Comparison of ENCODE assay signal across 11 cellular contexts in genomic region chr11:34570584-34570983, GRCh38. TPM values are rescaled to one million over a fixed set of nuclear protein-coding genes. Genes with fewer than 3 reads are reported as not detected.
DNase-seq lines count a peak whose midpoint lies in the region; ATAC-seq and TF ChIP-seq lines count a peak whose summit lies in the region.
"Had no signal": no experiment of that assay in that cellular context is flagged by ENCODE, and none has a peak within 500 bp of the region (broad histone marks: within the 10 kb centered on the region; RNA-seq: fewer than 3 reads in every experiment).

No MANE protein-coding gene starts in this region.

- no peaks in the 10 kb centered on the region for H3K9me3 Mint-ChIP-seq in activated CD4-positive, alpha-beta T cell treated with anti-CD3 and anti-CD28 coated beads, Interleukin-2, amount 10 ng/mL, durations not matched to agents 24 days and 14 days
- no peaks in the 10 kb centered on the region for H3K9me3 Mint-ChIP-seq in stimulated activated effector memory CD8-positive, alpha-beta T cell treated with anti-CD3 and anti-CD28 coated beads, Interleukin-12 subunit alpha, Interleukin-12 subunit beta, amount 100 ng/mL, for 72 hours
- H3K9me3 Mint-ChIP-seq in effector memory CD8-positive, alpha-beta T cell: no peaks in the 10 kb centered on the region

- H3K36me3 ChIP-seq in OCI-LY3 (replicated peaks; ENCODE audit: low read depth, low read length) (no peaks in the 10 kb centered on the region), mammary epithelial cell (ENCODE audit: insufficient read depth, low read length) (no peaks in the 10 kb centered on the region)
- H3K36me3 ChIP-seq: cardiac muscle cell, neutrophil had no signal

- no TSS peak for BruUV-seq in mammary epithelial cell (replicated peaks; lab: Mats Ljungman, UMichigan)

- no peaks in the 10 kb centered on the region for H4K20me1 ChIP-seq in OCI-LY3 (ENCODE audit: insufficient read depth, low read length)
- no peaks in the 10 kb centered on the region for H4K20me1 ChIP-seq in mammary epithelial cell (ENCODE audit: insufficient read depth, low read length)

- H3K36me3 Mint-ChIP-seq in activated CD4-positive, alpha-beta T cell treated with anti-CD3 and anti-CD28 coated beads, Interleukin-2, amount 10 ng/mL, durations not matched to agents 24 days and 14 days (ENCODE audit: low read depth): no peaks in the 10 kb centered on the region
- H3K36me3 Mint-ChIP-seq in stimulated activated effector memory CD8-positive, alpha-beta T cell treated with anti-CD3 and anti-CD28 coated beads, Interleukin-12 subunit alpha, Interleukin-12 subunit beta, amount 100 ng/mL, for 72 hours: no peaks in the 10 kb centered on the region
- no peaks in the 10 kb centered on the region for H3K36me3 Mint-ChIP-seq in effector memory CD8-positive, alpha-beta T cell (ENCODE audit: insufficient read depth)

- CTCF ChIA-PET in mammary epithelial cell (lab: Charles Lee; ENCODE audit: low non-redundant PET): no interaction called here

- no peak overlapping the region for H3K9ac ChIP-seq in OCI-LY3 (ENCODE audit: low read length)
- H3K9ac ChIP-seq in mammary epithelial cell (ENCODE audit: insufficient read depth, low read length): peak overlapping the region; percentile 19

- intact Hi-C loops in activated CD4-positive, alpha-beta T cell treated with anti-CD3 and anti-CD28 coated beads, Interleukin-2, amount 10 ng/mL, durations not matched to agents 24 days and 14 days (cut with micrococcal nuclease): no loop called here
- intact Hi-C loops in mammary epithelial cell (cut with micrococcal nuclease): no loop called here

- dilution Hi-C loops in mammary epithelial cell (cut with HindIII; ENCODE audit: low sequenced_read_pairs): no loop called here

- H3K4me3 Mint-ChIP-seq in activated CD4-positive, alpha-beta T cell treated with anti-CD3 and anti-CD28 coated beads, Interleukin-2, amount 10 ng/mL, durations not matched to agents 24 days and 14 days: no peak overlapping the region
- H3K4me3 Mint-ChIP-seq in stimulated activated effector memory CD8-positive, alpha-beta T cell treated with anti-CD3 and anti-CD28 coated beads, Interleukin-12 subunit alpha, Interleukin-12 subunit beta, amount 100 ng/mL, for 72 hours: no peak overlapping the region
- no peak overlapping the region for H3K4me3 Mint-ChIP-seq in effector memory CD8-positive, alpha-beta T cell

- peak; percentile 82 for ATAC-seq in stimulated activated effector memory CD8-positive, alpha-beta T cell treated with anti-CD3 and anti-CD28 coated beads, Interleukin-12 subunit alpha, Interleukin-12 subunit beta, amount 100 ng/mL, for 72 hours
- no peak for ATAC-seq in effector memory CD8-positive, alpha-beta T cell (replicated peaks)
- no peak for ATAC-seq in HG02981 (IDR thresholded peaks at IDR 0.05; ENCODE audit: unreplicated experiment)

- peak; percentile 21 to 24 for DNase-seq in activated CD4-positive, alpha-beta T cell treated with anti-CD3 and anti-CD28 coated beads, Interleukin-2, amount 50 U/mL, for 48 hours
- DNase-seq in activated CD4-positive, alpha-beta T cell treated with anti-CD3 and anti-CD28 coated beads, Interleukin-2, amount 10 ng/mL, durations not matched to agents 24 days and 14 days: no peak
- DNase-seq in mammary epithelial cell: peak; percentile 96
- no peak for DNase-seq in stimulated activated effector memory CD8-positive, alpha-beta T cell treated with anti-CD3 and anti-CD28 coated beads, Interleukin-12 subunit alpha, Interleukin-12 subunit beta, amount 100 ng/mL, for 72 hours (ENCODE audit: low spot score in 2 of 2)
- DNase-seq in NCI-H748 treated with DMSO at 0.1 percent for 48 hours (lab: John Stamatoyannopoulos, UW): no peak
- no peak for DNase-seq in effector memory CD8-positive, alpha-beta T cell
- DNase-seq: kidney had no signal

- no peak overlapping the region for H3K27ac Mint-ChIP-seq in activated CD4-positive, alpha-beta T cell treated with anti-CD3 and anti-CD28 coated beads, Interleukin-2, amount 10 ng/mL, durations not matched to agents 24 days and 14 days
- no peak overlapping the region for H3K27ac Mint-ChIP-seq in stimulated activated effector memory CD8-positive, alpha-beta T cell treated with anti-CD3 and anti-CD28 coated beads, Interleukin-12 subunit alpha, Interleukin-12 subunit beta, amount 100 ng/mL, for 72 hours
- no peak overlapping the region for H3K27ac Mint-ChIP-seq in effector memory CD8-positive, alpha-beta T cell

- peaks cover 3% of the 10 kb centered on the region for H3K4me1 Mint-ChIP-seq in activated CD4-positive, alpha-beta T cell treated with anti-CD3 and anti-CD28 coated beads, Interleukin-2, amount 10 ng/mL, durations not matched to agents 24 days and 14 days
- peaks cover 4% of the 10 kb centered on the region for H3K4me1 Mint-ChIP-seq in stimulated activated effector memory CD8-positive, alpha-beta T cell treated with anti-CD3 and anti-CD28 coated beads, Interleukin-12 subunit alpha, Interleukin-12 subunit beta, amount 100 ng/mL, for 72 hours
- H3K4me1 Mint-ChIP-seq in effector memory CD8-positive, alpha-beta T cell (ENCODE audit: low read depth in 2 of 2): no peaks in the 10 kb centered on the region

- H3K4me2 ChIP-seq in OCI-LY3 (ENCODE audit: low read length): peak overlapping the region; percentile 51
- H3K4me2 ChIP-seq in mammary epithelial cell (ENCODE audit: insufficient read depth, low read depth, low read length): peak overlapping the region; percentile 55

- H3K27me3 Mint-ChIP-seq in activated CD4-positive, alpha-beta T cell treated with anti-CD3 and anti-CD28 coated beads, Interleukin-2, amount 10 ng/mL, durations not matched to agents 24 days and 14 days: peaks cover 18% of the 10 kb centered on the region
- H3K27me3 Mint-ChIP-seq in effector memory CD8-positive, alpha-beta T cell: peaks cover 68 to 80% of the 10 kb centered on the region in 2 donors

- WGBS in mammary epithelial cell (ENCODE audit: low coverage, missing lambda C conversion rate): 0% methylated on average over 5 of the region's 5 CpGs

- H3K4me3 ChIP-seq in OCI-LY3 (ENCODE audit: low read length) (peak overlapping the region; percentile 5), mammary epithelial cell (replicated peaks in 1 of 3; ENCODE audit: insufficient read depth in 1 of 3, low read depth in 2 of 3, low read length in 3 of 3) (no peak overlapping the region)
- H3K4me3 ChIP-seq: cardiac muscle cell had no signal

- H3K79me2 ChIP-seq in OCI-LY3 (ENCODE audit: low read length) (no peaks in the 10 kb centered on the region), mammary epithelial cell (ENCODE audit: insufficient read depth, low read length) (no peaks in the 10 kb centered on the region)

- peaks cover 14% of the 10 kb centered on the region for H3K4me1 ChIP-seq in OCI-LY3 (ENCODE audit: low read length)
- H3K4me1 ChIP-seq in mammary epithelial cell (ENCODE audit: insufficient read depth, low read length): peaks cover 10% of the 10 kb centered on the region

- H2AFZ ChIP-seq in OCI-LY3 (ENCODE audit: low read depth, low read length): peak overlapping the region; percentile 42; the same call in 1 of the 2 replicates
- peak overlapping the region; percentile 35 for H2AFZ ChIP-seq in mammary epithelial cell (ENCODE audit: low read depth, low read length)

- in situ Hi-C loops in mammary epithelial cell (cut with MboI; ENCODE audit: low sequenced_read_pairs in 2 of 2): no loop called here

- no peak overlapping the region for H3K27ac ChIP-seq in OCI-LY3 (ENCODE audit: low read length)
- peak overlapping the region; percentile 11 for H3K27ac ChIP-seq in mammary epithelial cell (ENCODE audit: insufficient read depth, low read depth, low read length)
- H3K27ac ChIP-seq: cardiac muscle cell, neutrophil had no signal

- TF ChIP-seq CTCF in OCI-LY3 (IDR thresholded peaks at IDR 0.05; ENCODE audit: low read depth, low read length) (no peak), mammary epithelial cell (conservative IDR thresholded peaks at IDR 0.05 in 1 of 2, IDR thresholded peaks at IDR 0.05 in 1 of 2; ENCODE audit: extremely low read depth in 1 of 2, insufficient read depth in 1 of 2, low read depth in 1 of 2, low read length in 2 of 2) (no peak)

- H3K9me3 ChIP-seq in OCI-LY3 (ENCODE audit: insufficient read depth, low read length): no peaks in the 10 kb centered on the region
- H3K9me3 ChIP-seq in mammary epithelial cell (replicated peaks; ENCODE audit: insufficient read depth, low read length): no peaks in the 10 kb centered on the region
- H3K9me3 ChIP-seq: neutrophil had no signal

- H3K27me3 ChIP-seq in OCI-LY3 (ENCODE audit: low read depth, low read length) (peaks cover 29% of the 10 kb centered on the region), mammary epithelial cell (ENCODE audit: insufficient read depth, low read length) (no peaks in the 10 kb centered on the region)
- H3K27me3 ChIP-seq: cardiac muscle cell had no signal

RNA-seq across cellular contexts. Expression of gene EHF, which starts 50.3 kb away (rescaled TPM):
- not detected in 2 replicates for total RNA-seq in activated CD4-positive, alpha-beta T cell treated with anti-CD3 and anti-CD28 coated beads, Interleukin-2, amount 10 ng/mL, durations not matched to agents 24 days and 14 days
- 10 to 100 TPM in 1 of 2 donors, 1 to 10 TPM in 1; 9.7 to 41.9 TPM for total RNA-seq in mammary epithelial cell
- 6.4 TPM for polyA plus RNA-seq in mammary epithelial cell
- 5.1 TPM for polyA minus RNA-seq in mammary epithelial cell
- total RNA-seq: cardiac muscle cell had no signal
- polyA plus RNA-seq: cardiac muscle cell had no signal

RNA-seq across cellular contexts. Expression of gene ELF5, which starts 57.0 kb away (rescaled TPM):
- not detected in 2 replicates for total RNA-seq in activated CD4-positive, alpha-beta T cell treated with anti-CD3 and anti-CD28 coated beads, Interleukin-2, amount 10 ng/mL, durations not matched to agents 24 days and 14 days
- total RNA-seq in mammary epithelial cell: under 1 TPM in 1 of 2 donors, not detected in 1; 0.83 TPM
- polyA plus RNA-seq in mammary epithelial cell: not detected
- not detected for polyA minus RNA-seq in mammary epithelial cell
- total RNA-seq: cardiac muscle cell had no signal
- polyA plus RNA-seq: cardiac muscle cell had no signal

Comparison
In these comparisons a context has a peak if more than half of its experiments do, and no peak if none do; other contexts are left out.
1. DNase-seq: peak in activated CD4-positive, alpha-beta T cell treated with anti-CD3 and anti-CD28 coated beads, Interleukin-2, amount 50 U/mL, for 48 hours (2 of 2) and mammary epithelial cell (single experiment); none in activated CD4-positive, alpha-beta T cell treated with anti-CD3 and anti-CD28 coated beads, Interleukin-2, amount 10 ng/mL, durations not matched to agents 24 days and 14 days (single experiment), stimulated activated effector memory CD8-positive, alpha-beta T cell treated with anti-CD3 and anti-CD28 coated beads, Interleukin-12 subunit alpha, Interleukin-12 subunit beta, amount 100 ng/mL, for 72 hours (0 of 2), NCI-H748 treated with DMSO at 0.1 percent for 48 hours (single experiment) and effector memory CD8-positive, alpha-beta T cell (0 of 3).